In genomic region chr17:47203984-47204721, GRCh38 we compare ENCODE assay signal across 8 cellular contexts. TPM values are rescaled to one million over a fixed set of nuclear protein-coding genes. Genes with fewer than 3 reads are reported as not detected.
DNase-seq lines count a peak whose midpoint lies in the region; ATAC-seq lines count a peak whose summit lies in the region.

No MANE protein-coding gene starts in this region.

- POLR2A ChIA-PET in activated CD4-positive, alpha-beta memory T cell treated with anti-CD3 and anti-CD28 coated beads, Interleukin-2, amount 10 ng/mL, durations not matched to agents 7 days and 5 days (lab: Charles Lee) = interaction anchor here (0.6 to 8.1 kb wide), 9 partner anchors 13 to 472 kb away, joined by 3 to 138 read pairs (median 4); partner anchors contain the start of genes CDC27 and KPNB1

- DNase-seq in Kasumi-1 (lab: John Stamatoyannopoulos, UW) (peak; percentile 19 to 25), foreskin melanocyte (peak; percentile 39), COLO668 (lab: John Stamatoyannopoulos, UW; ENCODE audit: unreplicated experiment) (no peak), cortex of kidney (lab: John Stamatoyannopoulos, UW) (no peak)
- peak; percentile 73 for DNase-seq in activated CD4-positive, alpha-beta memory T cell treated with anti-CD3 and anti-CD28 coated beads, Interleukin-2, amount 10 ng/mL, durations not matched to agents 7 days and 5 days
- peak; percentile 50 to 73 for DNase-seq in stimulated activated naive CD8-positive, alpha-beta T cell treated with anti-CD3 and anti-CD28 coated beads, Interleukin-15, amount 100 ng/mL, for 72 hours

- H3K9me3 Mint-ChIP-seq in activated CD4-positive, alpha-beta memory T cell treated with anti-CD3 and anti-CD28 coated beads, Interleukin-2, amount 10 ng/mL, durations not matched to agents 7 days and 5 days = no peaks in the 10 kb centered on the region
- no peaks in the 10 kb centered on the region for H3K9me3 Mint-ChIP-seq in stimulated activated naive CD8-positive, alpha-beta T cell treated with anti-CD3 and anti-CD28 coated beads, Interleukin-15, amount 100 ng/mL, for 72 hours

- peak overlapping the region; percentile 96 for H3K27ac Mint-ChIP-seq in activated CD4-positive, alpha-beta memory T cell treated with anti-CD3 and anti-CD28 coated beads, Interleukin-2, amount 10 ng/mL, durations not matched to agents 7 days and 5 days
- peak overlapping the region; percentile 38 to 70 for H3K27ac Mint-ChIP-seq in stimulated activated naive CD8-positive, alpha-beta T cell treated with anti-CD3 and anti-CD28 coated beads, Interleukin-15, amount 100 ng/mL, for 72 hours

- no peaks in the 10 kb centered on the region for H3K36me3 Mint-ChIP-seq in activated CD4-positive, alpha-beta memory T cell treated with anti-CD3 and anti-CD28 coated beads, Interleukin-2, amount 10 ng/mL, durations not matched to agents 7 days and 5 days (ENCODE audit: low read depth)

- CTCF ChIA-PET in activated CD4-positive, alpha-beta memory T cell treated with anti-CD3 and anti-CD28 coated beads, Interleukin-2, amount 10 ng/mL, durations not matched to agents 7 days and 5 days (lab: Charles Lee) = interaction anchor here (0.7 to 3.6 kb wide), 5 partner anchors 11 to 111 kb away, joined by 3 to 18 read pairs (median 5); partner anchors contain the start of gene CDC27

- no peaks in the 10 kb centered on the region for H3K27me3 Mint-ChIP-seq in activated CD4-positive, alpha-beta memory T cell treated with anti-CD3 and anti-CD28 coated beads, Interleukin-2, amount 10 ng/mL, durations not matched to agents 7 days and 5 days
- no peaks in the 10 kb centered on the region for H3K27me3 Mint-ChIP-seq in stimulated activated naive CD8-positive, alpha-beta T cell treated with anti-CD3 and anti-CD28 coated beads, Interleukin-15, amount 100 ng/mL, for 72 hours

- peak overlapping the region; percentile 70 for H3K4me3 Mint-ChIP-seq in activated CD4-positive, alpha-beta memory T cell treated with anti-CD3 and anti-CD28 coated beads, Interleukin-2, amount 10 ng/mL, durations not matched to agents 7 days and 5 days
- peak overlapping the region; percentile 60 to 74 for H3K4me3 Mint-ChIP-seq in stimulated activated naive CD8-positive, alpha-beta T cell treated with anti-CD3 and anti-CD28 coated beads, Interleukin-15, amount 100 ng/mL, for 72 hours

- H3K4me1 Mint-ChIP-seq in activated CD4-positive, alpha-beta memory T cell treated with anti-CD3 and anti-CD28 coated beads, Interleukin-2, amount 10 ng/mL, durations not matched to agents 7 days and 5 days = peaks cover 58% of the 10 kb centered on the region
- H3K4me1 Mint-ChIP-seq in stimulated activated naive CD8-positive, alpha-beta T cell treated with anti-CD3 and anti-CD28 coated beads, Interleukin-15, amount 100 ng/mL, for 72 hours = peaks cover 58% of the 10 kb centered on the region

- peak; percentile 91 for ATAC-seq in stimulated activated naive CD8-positive, alpha-beta T cell treated with anti-CD3 and anti-CD28 coated beads, Interleukin-15, amount 100 ng/mL, for 72 hours
- ATAC-seq in GM19467 (IDR thresholded peaks at IDR 0.05; ENCODE audit: unreplicated experiment) = no peak
- ATAC-seq in GM18909 (IDR thresholded peaks at IDR 0.05; ENCODE audit: poor library complexity, unreplicated experiment) = no peak

RNA-seq across cellular contexts. Expression of gene MYL4, which starts 5.0 kb away (rescaled TPM):
- not detected for total RNA-seq in activated CD4-positive, alpha-beta memory T cell treated with anti-CD3 and anti-CD28 coated beads, Interleukin-2, amount 10 ng/mL, durations not matched to agents 7 days and 5 days

RNA-seq across cellular contexts. Expression of gene CDC27, which starts 15.1 kb away (rescaled TPM):
- 100 to 1,000 TPM; 138 to 140 TPM for total RNA-seq in activated CD4-positive, alpha-beta memory T cell treated with anti-CD3 and anti-CD28 coated beads, Interleukin-2, amount 10 ng/mL, durations not matched to agents 7 days and 5 days

RNA-seq across cellular contexts. Expression of gene ITGB3, which starts 49.5 kb away (rescaled TPM):
- 1 to 10 TPM; 1.9 to 2.2 TPM for total RNA-seq in activated CD4-positive, alpha-beta memory T cell treated with anti-CD3 and anti-CD28 coated beads, Interleukin-2, amount 10 ng/mL, durations not matched to agents 7 days and 5 days

Comparison
In these comparisons a context has a peak if more than half of its experiments do, and no peak if none do; other contexts are left out.
1. DNase-seq: peak in Kasumi-1 (2 of 2), activated CD4-positive, alpha-beta memory T cell treated with anti-CD3 and anti-CD28 coated beads, Interleukin-2, amount 10 ng/mL, durations not matched to agents 7 days and 5 days (single experiment), foreskin melanocyte (single experiment) and stimulated activated naive CD8-positive, alpha-beta T cell treated with anti-CD3 and anti-CD28 coated beads, Interleukin-15, amount 100 ng/mL, for 72 hours (2 of 2); none in COLO668 (single experiment) and cortex of kidney (single experiment).